Comparison of ENCODE assay signal across 9 cellular contexts in genomic region chr19:35123573-35123972, GRCh38. TPM values are rescaled to one million over a fixed set of nuclear protein-coding genes. Genes with fewer than 3 reads are reported as not detected.
DNase-seq lines count a peak whose midpoint lies in the region; ATAC-seq and TF ChIP-seq lines count a peak whose summit lies in the region.
"Had no signal": no experiment of that assay in that cellular context is flagged by ENCODE, and none has a peak within 500 bp of the region (broad histone marks: within the 10 kb centered on the region; RNA-seq: fewer than 3 reads in every experiment).

No MANE protein-coding gene starts in this region.

- H3K36me3 Mint-ChIP-seq in activated naive CD8-positive, alpha-beta T cell treated with anti-CD3 and anti-CD28 coated beads for 36 hours, result no peaks in the 10 kb centered on the region

- peak overlapping the region; percentile 72 for H3K4me3 Mint-ChIP-seq in activated naive CD8-positive, alpha-beta T cell treated with anti-CD3 and anti-CD28 coated beads for 36 hours

- H3K27me3 ChIP-seq in stomach smooth muscle (ENCODE audit: control insufficient read depth in 1 of 2, insufficient read depth in 2 of 2, low read length in 2 of 2), result no peaks in the 10 kb centered on the region

- H3K4me1 Mint-ChIP-seq in activated naive CD8-positive, alpha-beta T cell treated with anti-CD3 and anti-CD28 coated beads for 36 hours, result peaks cover 12% of the 10 kb centered on the region

- H3K9ac ChIP-seq in stomach smooth muscle (ENCODE audit: low read length in 2 of 2), result no peak overlapping the region

- H3K27ac Mint-ChIP-seq in activated naive CD8-positive, alpha-beta T cell treated with anti-CD3 and anti-CD28 coated beads for 36 hours, result no peak overlapping the region

- no peak for DNase-seq in activated naive CD8-positive, alpha-beta T cell treated with anti-CD3 and anti-CD28 coated beads for 36 hours
- peak; percentile 66 for DNase-seq in hepatic stellate cell (ENCODE audit: low spot score)
- no peak for DNase-seq in NCI-H2029 (lab: John Stamatoyannopoulos, UW)
- DNase-seq in globus pallidus (ENCODE audit: low spot score), result no peak
- no peak for DNase-seq in iPS-NIHi11 (ENCODE audit: low spot score)

- H3K9me3 ChIP-seq in HEK293 (ENCODE audit: control insufficient read depth, insufficient read depth, low read depth, low read length), result no peaks in the 10 kb centered on the region
- H3K9me3 ChIP-seq in stomach smooth muscle (ENCODE audit: control insufficient read depth in 2 of 2, low read length in 2 of 2), result no peaks in the 10 kb centered on the region

- H3K4me1 ChIP-seq in HEK293 (ENCODE audit: control insufficient read depth, insufficient read depth, low read length) (peaks cover 10% of the 10 kb centered on the region), stomach smooth muscle (ENCODE audit: control insufficient read depth, insufficient read depth, low read length) (peaks cover 29% of the 10 kb centered on the region)

- CTCF ChIA-PET in HEK293 (lab: Yijun Ruan, JAX), result interaction anchor here (0.6 to 4.8 kb wide), 7 partner anchors 9 to 165 kb away, joined by 3 to 67 read pairs (median 6); partner anchors contain the start of genes FXYD3, FXYD7 and LGI4

- POLR2A ChIA-PET in HEK293 (lab: Yijun Ruan, JAX), result interaction anchor here (1.2 to 1.3 kb wide), 2 partner anchors 17 to 22 kb away, joined by 3 to 8 read pairs; no protein-coding TSS in a partner anchor

- H3K4me3 ChIP-seq in HEK293 (ENCODE audit: low read depth, low read length) (no peak overlapping the region), stomach smooth muscle (ENCODE audit: low read length in 2 of 2) (peak overlapping the region; percentile 73 to 95)

- H3K27me3 Mint-ChIP-seq in activated naive CD8-positive, alpha-beta T cell treated with anti-CD3 and anti-CD28 coated beads for 36 hours, result no peaks in the 10 kb centered on the region

- no peaks in the 10 kb centered on the region for H3K9me3 Mint-ChIP-seq in activated naive CD8-positive, alpha-beta T cell treated with anti-CD3 and anti-CD28 coated beads for 36 hours

- H3K27ac ChIP-seq in HEK293 (ENCODE audit: extremely low read depth, low read depth, low read length) (no peak overlapping the region; the same call in 1 of the 2 replicates), stomach smooth muscle (ENCODE audit: low read length) (peak overlapping the region; percentile 37)

- no peak for ATAC-seq in GM19324 (IDR thresholded peaks at IDR 0.05; ENCODE audit: low FRiP score, unreplicated experiment)

- no peak for TF ChIP-seq CTCF in HEK293 (tag by site-specific recombination; IDR thresholded peaks at IDR 0.05)

- H3K36me3 ChIP-seq in HEK293 (ENCODE audit: control insufficient read depth in 2 of 2, insufficient read depth in 1 of 2, low read length in 2 of 2) (no peaks in the 10 kb centered on the region), stomach smooth muscle (ENCODE audit: control insufficient read depth in 2 of 2, insufficient read depth in 2 of 2, low read length in 2 of 2) (no peaks in the 10 kb centered on the region)

TF ChIP-seq in HEK293, 187 proteins besides CTCF, POLR2A, EP300 and RAD21 (continues in another document):
- TF ChIP-seq ZNF501 (tag by site-specific recombination; IDR thresholded peaks at IDR 0.05) (no peak), ZNF518A (tag by site-specific recombination; conservative IDR thresholded peaks at IDR 0.05; ENCODE audit: low read depth) (no peak), ZNF214 (tag by site-specific recombination; IDR thresholded peaks at IDR 0.05; ENCODE audit: borderline replicate concordance) (no peak), KLF17 (tag by site-specific recombination; IDR thresholded peaks at IDR 0.05) (no peak), ZNF560 (tag by site-specific recombination; IDR thresholded peaks at IDR 0.05; ENCODE audit: borderline replicate concordance) (no peak), ZNF157 (tag by site-specific recombination; IDR thresholded peaks at IDR 0.05) (0 out of 2 replicates have a peak, but pooled peaks have one; percentile 8), ZNF121 (tag by site-specific recombination; IDR thresholded peaks at IDR 0.05) (no peak)
- TF ChIP-seq, protein P1, sequence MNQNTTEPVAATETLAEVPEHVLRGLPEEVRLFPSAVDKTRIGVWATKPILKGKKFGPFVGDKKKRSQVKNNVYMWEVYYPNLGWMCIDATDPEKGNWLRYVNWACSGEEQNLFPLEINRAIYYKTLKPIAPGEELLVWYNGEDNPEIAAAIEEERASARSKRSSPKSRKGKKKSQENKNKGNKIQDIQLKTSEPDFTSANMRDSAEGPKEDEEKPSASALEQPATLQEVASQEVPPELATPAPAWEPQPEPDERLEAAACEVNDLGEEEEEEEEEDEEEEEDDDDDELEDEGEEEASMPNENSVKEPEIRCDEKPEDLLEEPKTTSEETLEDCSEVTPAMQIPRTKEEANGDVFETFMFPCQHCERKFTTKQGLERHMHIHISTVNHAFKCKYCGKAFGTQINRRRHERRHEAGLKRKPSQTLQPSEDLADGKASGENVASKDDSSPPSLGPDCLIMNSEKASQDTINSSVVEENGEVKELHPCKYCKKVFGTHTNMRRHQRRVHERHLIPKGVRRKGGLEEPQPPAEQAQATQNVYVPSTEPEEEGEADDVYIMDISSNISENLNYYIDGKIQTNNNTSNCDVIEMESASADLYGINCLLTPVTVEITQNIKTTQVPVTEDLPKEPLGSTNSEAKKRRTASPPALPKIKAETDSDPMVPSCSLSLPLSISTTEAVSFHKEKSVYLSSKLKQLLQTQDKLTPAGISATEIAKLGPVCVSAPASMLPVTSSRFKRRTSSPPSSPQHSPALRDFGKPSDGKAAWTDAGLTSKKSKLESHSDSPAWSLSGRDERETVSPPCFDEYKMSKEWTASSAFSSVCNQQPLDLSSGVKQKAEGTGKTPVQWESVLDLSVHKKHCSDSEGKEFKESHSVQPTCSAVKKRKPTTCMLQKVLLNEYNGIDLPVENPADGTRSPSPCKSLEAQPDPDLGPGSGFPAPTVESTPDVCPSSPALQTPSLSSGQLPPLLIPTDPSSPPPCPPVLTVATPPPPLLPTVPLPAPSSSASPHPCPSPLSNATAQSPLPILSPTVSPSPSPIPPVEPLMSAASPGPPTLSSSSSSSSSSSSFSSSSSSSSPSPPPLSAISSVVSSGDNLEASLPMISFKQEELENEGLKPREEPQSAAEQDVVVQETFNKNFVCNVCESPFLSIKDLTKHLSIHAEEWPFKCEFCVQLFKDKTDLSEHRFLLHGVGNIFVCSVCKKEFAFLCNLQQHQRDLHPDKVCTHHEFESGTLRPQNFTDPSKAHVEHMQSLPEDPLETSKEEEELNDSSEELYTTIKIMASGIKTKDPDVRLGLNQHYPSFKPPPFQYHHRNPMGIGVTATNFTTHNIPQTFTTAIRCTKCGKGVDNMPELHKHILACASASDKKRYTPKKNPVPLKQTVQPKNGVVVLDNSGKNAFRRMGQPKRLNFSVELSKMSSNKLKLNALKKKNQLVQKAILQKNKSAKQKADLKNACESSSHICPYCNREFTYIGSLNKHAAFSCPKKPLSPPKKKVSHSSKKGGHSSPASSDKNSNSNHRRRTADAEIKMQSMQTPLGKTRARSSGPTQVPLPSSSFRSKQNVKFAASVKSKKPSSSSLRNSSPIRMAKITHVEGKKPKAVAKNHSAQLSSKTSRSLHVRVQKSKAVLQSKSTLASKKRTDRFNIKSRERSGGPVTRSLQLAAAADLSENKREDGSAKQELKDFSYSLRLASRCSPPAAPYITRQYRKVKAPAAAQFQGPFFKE (tag by site-specific recombination; IDR thresholded peaks at IDR 0.05; ENCODE audit: borderline replicate concordance), result no peak

RNA-seq across cellular contexts. Expression of gene FXYD3, which starts 8.0 kb away (rescaled TPM):
- not detected for total RNA-seq in activated naive CD8-positive, alpha-beta T cell treated with anti-CD3 and anti-CD28 coated beads for 36 hours
- total RNA-seq: SK-MEL-5 had no signal

RNA-seq across cellular contexts. Expression of gene LGI4, which starts 11.3 kb away (rescaled TPM):
- not detected for total RNA-seq in activated naive CD8-positive, alpha-beta T cell treated with anti-CD3 and anti-CD28 coated beads for 36 hours

RNA-seq across cellular contexts. Expression of gene FXYD1, which starts 15.1 kb away (rescaled TPM):
- 1 to 10 TPM; 1.1 TPM for total RNA-seq in activated naive CD8-positive, alpha-beta T cell treated with anti-CD3 and anti-CD28 coated beads for 36 hours
- total RNA-seq: SK-MEL-5 had no signal

RNA-seq across cellular contexts. Expression of gene FXYD7, which starts 19.5 kb away (rescaled TPM):
- total RNA-seq in activated naive CD8-positive, alpha-beta T cell treated with anti-CD3 and anti-CD28 coated beads for 36 hours, result under 1 TPM; 0.54 to 0.62 TPM
- total RNA-seq: SK-MEL-5 had no signal

RNA-seq across cellular contexts. Expression of gene FXYD5, which starts 31.0 kb away (rescaled TPM):
- 100 to 1,000 TPM; 272 to 275 TPM for total RNA-seq in activated naive CD8-positive, alpha-beta T cell treated with anti-CD3 and anti-CD28 coated beads for 36 hours
